ENCODE assay signal across 16 cellular contexts in genomic region chr14:96638041-96638855, GRCh38.
DNase-seq lines count a peak whose midpoint lies in the region; ATAC-seq, FAIRE-seq and TF ChIP-seq lines count a peak whose summit lies in the region.
"Had no signal": no experiment of that assay in that cellular context is flagged by ENCODE, and none has a peak within 500 bp of the region (broad histone marks: within the 10 kb centered on the region; RNA-seq: fewer than 3 reads in every experiment).

No MANE protein-coding gene starts in this region.

- H3K9me3 Mint-ChIP-seq in activated T-cell treated with anti-CD3 and anti-CD28 coated beads, Interleukin-2, amount 50 U/mL, for 24 hours, result no peaks in the 10 kb centered on the region
- no peaks in the 10 kb centered on the region for H3K9me3 Mint-ChIP-seq in activated T-cell treated with anti-CD3 and anti-CD28 coated beads, Interleukin-2, amount 50 U/mL, for 72 hours
- H3K9me3 Mint-ChIP-seq in neural crest cell, result peaks cover 6% of the 10 kb centered on the region
- no peaks in the 10 kb centered on the region for H3K9me3 Mint-ChIP-seq in activated T-helper 1 cell treated with anti-CD3 and anti-CD28 coated beads, Interleukin-12 subunit alpha, Interleukin-12 subunit beta, Interleukin-2, Interleukin-4 antibody, amounts not matched to agents 30 ng/mL and 10 ng/mL and 1 ng/mL, durations not matched to agents 14 hours and 24 hours and 36 hours
- H3K9me3 Mint-ChIP-seq: GM23338 had no signal

- no peak overlapping the region for H2BK20ac ChIP-seq in H1 (ENCODE audit: low read length)

- H4K20me1 ChIP-seq in H1 (replicated peaks in 1 of 2; ENCODE audit: control insufficient read depth in 1 of 2, insufficient read depth in 2 of 2, low read length in 2 of 2), result no peaks in the 10 kb centered on the region

- H3K4me1 ChIP-seq in H1 (replicated peaks in 1 of 4; ENCODE audit: control insufficient read depth in 3 of 4, insufficient read depth in 4 of 4, low read length in 3 of 4), result no peaks in the 10 kb centered on the region
- H3K4me1 ChIP-seq: A549, Caco-2 had no signal

- CTCF ChIA-PET in H1 (lab: Charles Lee; ENCODE audit: partially characterized antibody), result interaction anchor here (1.0 to 1.2 kb wide), 3 partner anchors 9 to 22 kb away, joined by 3 read pairs; no protein-coding TSS in a partner anchor

- no peak overlapping the region for H3K14ac ChIP-seq in H1 (ENCODE audit: insufficient read length)

- POLR2A ChIA-PET in H1 (lab: Charles Lee; ENCODE audit: partially characterized antibody), result no interaction called here

- no peak overlapping the region for H3K56ac ChIP-seq in H1 (replicated peaks; ENCODE audit: insufficient read length, low read depth, low read length)

- H3K27me3 Mint-ChIP-seq in activated T-cell treated with anti-CD3 and anti-CD28 coated beads, Interleukin-2, amount 50 U/mL, for 24 hours, result no peaks in the 10 kb centered on the region
- no peaks in the 10 kb centered on the region for H3K27me3 Mint-ChIP-seq in activated T-cell treated with anti-CD3 and anti-CD28 coated beads, Interleukin-2, amount 50 U/mL, for 72 hours (ENCODE audit: low read depth)
- H3K27me3 Mint-ChIP-seq in neural crest cell (ENCODE audit: low read depth), result no peaks in the 10 kb centered on the region
- peaks cover 3% of the 10 kb centered on the region for H3K27me3 Mint-ChIP-seq in activated T-helper 1 cell treated with anti-CD3 and anti-CD28 coated beads, Interleukin-12 subunit alpha, Interleukin-12 subunit beta, Interleukin-2, Interleukin-4 antibody, amounts not matched to agents 30 ng/mL and 10 ng/mL and 1 ng/mL, durations not matched to agents 14 hours and 24 hours and 36 hours (ENCODE audit: insufficient read depth)

- no peak overlapping the region for H2BK5ac ChIP-seq in H1 (ENCODE audit: low read depth, low read length)

- H3K36me3 Mint-ChIP-seq in activated T-cell treated with anti-CD3 and anti-CD28 coated beads, Interleukin-2, amount 50 U/mL, for 24 hours (ENCODE audit: low read depth), result no peaks in the 10 kb centered on the region
- no peaks in the 10 kb centered on the region for H3K36me3 Mint-ChIP-seq in activated T-cell treated with anti-CD3 and anti-CD28 coated beads, Interleukin-2, amount 50 U/mL, for 72 hours (ENCODE audit: insufficient read depth in 2 of 2)
- no peaks in the 10 kb centered on the region for H3K36me3 Mint-ChIP-seq in neural crest cell (ENCODE audit: low read depth)
- no peaks in the 10 kb centered on the region for H3K36me3 Mint-ChIP-seq in activated T-helper 1 cell treated with anti-CD3 and anti-CD28 coated beads, Interleukin-12 subunit alpha, Interleukin-12 subunit beta, Interleukin-2, Interleukin-4 antibody, amounts not matched to agents 30 ng/mL and 10 ng/mL and 1 ng/mL, durations not matched to agents 14 hours and 24 hours and 36 hours (ENCODE audit: low read depth)

- H3K36me3 ChIP-seq in H1 (ENCODE audit: control insufficient read depth in 2 of 4, insufficient read depth in 4 of 4, low read length in 3 of 4), result no peaks in the 10 kb centered on the region

- no peaks in the 10 kb centered on the region for H3K79me1 ChIP-seq in H1 (ENCODE audit: low read depth, low read length)

- no peaks in the 10 kb centered on the region for H3K79me2 ChIP-seq in H1 (ENCODE audit: control insufficient read depth in 1 of 2, insufficient read depth in 2 of 2, low read length in 2 of 2)

- H2BK12ac ChIP-seq in H1 (ENCODE audit: low read depth, low read length), result 0 out of 2 replicates have a peak overlapping the region, but pooled peaks have one; percentile 5

- no peak overlapping the region for H3K9ac ChIP-seq in H1 (replicated peaks in 1 of 4; ENCODE audit: extremely low read depth in 1 of 4, low read depth in 3 of 4, low read length in 3 of 4)
- H3K9ac ChIP-seq: KMS-11 had no signal

- intact Hi-C loops in activated T-helper 1 cell treated with anti-CD3 and anti-CD28 coated beads, Interleukin-12 subunit alpha, Interleukin-12 subunit beta, Interleukin-2, Interleukin-4 antibody, amounts not matched to agents 30 ng/mL and 10 ng/mL and 1 ng/mL, durations not matched to agents 14 hours and 24 hours and 36 hours (cut with micrococcal nuclease), result no loop called here

- H3K27ac ChIP-seq in H1 (ENCODE audit: low read depth, low read length), result no peak overlapping the region
- H3K27ac ChIP-seq: A549, KMS-11 had no signal

- no peak overlapping the region for H2AFZ ChIP-seq in H1 (ENCODE audit: low read length)
- H2AFZ ChIP-seq: GM23338 had no signal

- H3K9me3 ChIP-seq in H1 (ENCODE audit: insufficient read depth in 2 of 2, low read depth in 1 of 2, low read length in 1 of 2), result no peaks in the 10 kb centered on the region
- H3K9me3 ChIP-seq: A549, Caco-2 had no signal

- H3K4ac ChIP-seq in H1 (replicated peaks; ENCODE audit: insufficient read length, low read depth, low read length), result no peak overlapping the region

- no peak for FAIRE-seq in H1 (lab: Jason Lieb, UNC)
- FAIRE-seq: A549, GM12878 had no signal

- no peaks in the 10 kb centered on the region for H3K23me2 ChIP-seq in H1 (ENCODE audit: low read depth, low read length)

- no peak for TF ChIP-seq EP300 in H1 (IDR thresholded peaks at IDR 0.05; ENCODE audit: borderline replicate concordance in 1 of 2, low read depth in 2 of 2, low read length in 2 of 2)

- H2AK5ac ChIP-seq in H1 (ENCODE audit: low read depth, low read length), result no peak overlapping the region

- H3K4me3 ChIP-seq in H1 (ENCODE audit: extremely low read depth in 1 of 4, insufficient read depth in 2 of 4, low read depth in 3 of 4, low read length in 4 of 4), result no peak overlapping the region
- H3K4me3 ChIP-seq: A549, GM12878, GM23338 had no signal

- H4K8ac ChIP-seq in H1 (ENCODE audit: extremely low read depth, insufficient read depth, low read length), result no peak overlapping the region

- no peak overlapping the region for H3K27ac Mint-ChIP-seq in activated T-cell treated with anti-CD3 and anti-CD28 coated beads, Interleukin-2, amount 50 U/mL, for 24 hours
- no peak overlapping the region for H3K27ac Mint-ChIP-seq in activated T-cell treated with anti-CD3 and anti-CD28 coated beads, Interleukin-2, amount 50 U/mL, for 72 hours
- peak overlapping the region; percentile 12 for H3K27ac Mint-ChIP-seq in neural crest cell (ENCODE audit: unreplicated experiment)
- H3K27ac Mint-ChIP-seq in activated T-helper 1 cell treated with anti-CD3 and anti-CD28 coated beads, Interleukin-12 subunit alpha, Interleukin-12 subunit beta, Interleukin-2, Interleukin-4 antibody, amounts not matched to agents 30 ng/mL and 10 ng/mL and 1 ng/mL, durations not matched to agents 14 hours and 24 hours and 36 hours, result no peak overlapping the region
- H3K27ac Mint-ChIP-seq: GM23338 had no signal

- H3K23ac ChIP-seq in H1 (ENCODE audit: insufficient read length), result no peak overlapping the region

- no peak overlapping the region for H3K4me3 Mint-ChIP-seq in activated T-cell treated with anti-CD3 and anti-CD28 coated beads, Interleukin-2, amount 50 U/mL, for 24 hours
- H3K4me3 Mint-ChIP-seq in activated T-cell treated with anti-CD3 and anti-CD28 coated beads, Interleukin-2, amount 50 U/mL, for 72 hours, result no peak overlapping the region
- no peak overlapping the region for H3K4me3 Mint-ChIP-seq in neural crest cell
- H3K4me3 Mint-ChIP-seq in activated T-helper 1 cell treated with anti-CD3 and anti-CD28 coated beads, Interleukin-12 subunit alpha, Interleukin-12 subunit beta, Interleukin-2, Interleukin-4 antibody, amounts not matched to agents 30 ng/mL and 10 ng/mL and 1 ng/mL, durations not matched to agents 14 hours and 24 hours and 36 hours, result no peak overlapping the region
- H3K4me3 Mint-ChIP-seq: GM23338 had no signal

- no peak overlapping the region for H3K4me2 ChIP-seq in H1 (ENCODE audit: insufficient read depth in 1 of 2, low read depth in 2 of 2, low read length in 2 of 2)
- H3K4me2 ChIP-seq: A549, GM23338, KMS-11 had no signal

- TF ChIP-seq RAD21 in H1 (IDR thresholded peaks at IDR 0.05 in 1 of 2, conservative IDR thresholded peaks at IDR 0.05 in 1 of 2; ENCODE audit: low read depth in 2 of 2, low read length in 2 of 2), result no peak

- no peak for TF ChIP-seq CTCF in H1 (IDR thresholded peaks at IDR 0.05; ENCODE audit: control extremely low read depth in 1 of 3, insufficient read depth in 1 of 3, low read depth in 1 of 3, low read length in 3 of 3)
- TF ChIP-seq CTCF in neural crest cell (conservative IDR thresholded peaks at IDR 0.05), result no peak

- H3K4me1 Mint-ChIP-seq in activated T-cell treated with anti-CD3 and anti-CD28 coated beads, Interleukin-2, amount 50 U/mL, for 24 hours (ENCODE audit: low read depth), result no peaks in the 10 kb centered on the region
- H3K4me1 Mint-ChIP-seq in activated T-cell treated with anti-CD3 and anti-CD28 coated beads, Interleukin-2, amount 50 U/mL, for 72 hours (ENCODE audit: low read depth), result no peaks in the 10 kb centered on the region
- no peaks in the 10 kb centered on the region for H3K4me1 Mint-ChIP-seq in neural crest cell
- no peaks in the 10 kb centered on the region for H3K4me1 Mint-ChIP-seq in activated T-helper 1 cell treated with anti-CD3 and anti-CD28 coated beads, Interleukin-12 subunit alpha, Interleukin-12 subunit beta, Interleukin-2, Interleukin-4 antibody, amounts not matched to agents 30 ng/mL and 10 ng/mL and 1 ng/mL, durations not matched to agents 14 hours and 24 hours and 36 hours (ENCODE audit: low read depth)
- H3K4me1 Mint-ChIP-seq: GM23338 had no signal

- no peak for ATAC-seq in activated T-cell treated with anti-CD3 and anti-CD28 coated beads, Interleukin-2, amount 50 U/mL, for 72 hours (replicated peaks in 1 of 2)
- ATAC-seq in GM18868 (IDR thresholded peaks at IDR 0.05; ENCODE audit: unreplicated experiment) (no peak), HG03196 (IDR thresholded peaks at IDR 0.05; ENCODE audit: unreplicated experiment) (no peak)
- ATAC-seq: A549, GM12878, GM23338 had no signal

- 68% methylated on average over 12 of the region's 12 CpGs; no CpG with 5 or more reads in 1 of the 2 experiments for WGBS in H1 (ENCODE audit: extremely low coverage in 1 of 2, insufficient coverage in 1 of 2, insufficient read length in 1 of 2, insufficient replicate concordance in 2 of 2, low coverage in 1 of 2, low lambda C conversion rate in 2 of 2, missing lambda C conversion rate in 1 of 2), 2 experiments

- no peak overlapping the region for H3K18ac ChIP-seq in H1 (ENCODE audit: extremely low read depth, low read length)

- no peaks in the 10 kb centered on the region for H3K27me3 ChIP-seq in H1 (replicated peaks in 1 of 4; ENCODE audit: control insufficient read depth in 3 of 4, extremely low read depth in 1 of 4, insufficient read depth in 3 of 4, low read length in 3 of 4)

- no peak for TF ChIP-seq POLR2A in H1 (IDR thresholded peaks at IDR 0.05; ENCODE audit: control extremely low read depth in 1 of 2, low read depth in 2 of 2, low read length in 2 of 2)

- H2BK15ac ChIP-seq in H1 (ENCODE audit: low read length), result no peak overlapping the region

- no peak overlapping the region for H2BK120ac ChIP-seq in H1 (replicated peaks; ENCODE audit: low read depth, low read length)

- no peak overlapping the region for H4K5ac ChIP-seq in H1 (ENCODE audit: insufficient read length, low read depth, low read length)

- peak; percentile 9 for DNase-seq in activated T-cell treated with anti-CD3 and anti-CD28 coated beads, Interleukin-2, amount 50 U/mL, for 24 hours
- DNase-seq in activated T-cell treated with anti-CD3 and anti-CD28 coated beads, Interleukin-2, amount 50 U/mL, for 72 hours, result no peak
- DNase-seq in H1 (ENCODE audit: low read depth in 1 of 2, low spot score in 2 of 2) (peak in 1 of 2 experiments; percentile 23), neural crest cell (ENCODE audit: low read depth, low spot score) (no peak)
- no peak for DNase-seq in activated T-helper 1 cell treated with anti-CD3 and anti-CD28 coated beads, Interleukin-12 subunit alpha, Interleukin-12 subunit beta, Interleukin-2, Interleukin-4 antibody, amounts not matched to agents 30 ng/mL and 10 ng/mL and 1 ng/mL, durations not matched to agents 14 hours and 24 hours and 36 hours (ENCODE audit: low spot score)
- DNase-seq: AML-193, Caco-2, NCI-H1092 treated with DMSO at 0.1 percent for 48 hours, NCI-H187, NCI-H774 had no signal

- no peak overlapping the region for H4K91ac ChIP-seq in H1 (replicated peaks; ENCODE audit: insufficient read length, low read length)
